In the genomic region with DNA sequence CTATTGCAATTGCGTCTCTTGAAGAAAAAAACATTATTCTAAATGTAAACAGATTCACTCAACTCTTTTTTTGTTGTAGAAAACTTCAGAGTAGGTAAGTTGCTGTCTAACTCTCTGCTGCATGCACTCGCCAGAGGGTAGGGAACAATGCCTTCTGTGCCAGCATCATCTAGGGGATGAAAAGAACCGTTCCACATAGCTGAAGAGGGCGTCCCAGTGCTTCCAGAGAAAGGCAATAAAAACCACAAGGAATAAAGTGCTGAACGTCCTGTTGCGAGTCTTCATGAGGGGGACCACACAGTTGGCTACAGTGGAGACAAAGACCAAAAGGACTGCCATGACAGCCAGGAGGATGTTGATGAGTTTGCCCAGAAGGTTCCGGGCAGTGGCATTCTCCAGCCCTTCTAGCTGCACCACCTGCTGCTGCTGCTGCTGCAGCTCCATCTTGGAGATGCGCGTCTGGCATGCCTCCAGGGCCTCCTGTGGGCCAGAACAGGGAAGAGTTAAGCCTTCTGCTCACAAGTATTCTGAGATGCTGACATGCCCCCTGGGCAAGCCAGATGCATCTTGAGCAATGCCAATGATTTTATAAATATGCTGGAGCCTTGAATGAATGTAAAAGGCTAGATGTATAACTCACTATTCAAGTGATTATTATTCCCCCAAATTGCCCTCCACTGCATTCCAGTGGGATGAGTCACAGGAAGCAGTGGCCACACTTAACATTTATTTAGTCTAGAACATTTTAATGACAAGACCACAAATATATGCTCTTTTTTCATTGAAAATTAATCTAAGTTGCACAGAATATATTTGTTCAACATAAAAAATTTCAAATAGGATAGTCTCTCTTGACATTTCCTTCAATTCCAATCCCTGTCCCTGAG, we compare ENCODE assay signal across 2 cellular contexts.
TF ChIP-seq lines count a peak whose summit lies in the region.

No MANE protein-coding gene starts in this region.

TF ChIP-seq in IMR-90, 13 proteins besides CTCF, POLR2A, EP300 and RAD21:
- TF ChIP-seq NFE2L2 (IDR thresholded peaks at IDR 0.05; ENCODE audit: low read depth, low read length), result no peak
- no peak for TF ChIP-seq MAZ (IDR thresholded peaks at IDR 0.05; ENCODE audit: borderline replicate concordance, low read depth, low read length)
- TF ChIP-seq, protein P1, sequence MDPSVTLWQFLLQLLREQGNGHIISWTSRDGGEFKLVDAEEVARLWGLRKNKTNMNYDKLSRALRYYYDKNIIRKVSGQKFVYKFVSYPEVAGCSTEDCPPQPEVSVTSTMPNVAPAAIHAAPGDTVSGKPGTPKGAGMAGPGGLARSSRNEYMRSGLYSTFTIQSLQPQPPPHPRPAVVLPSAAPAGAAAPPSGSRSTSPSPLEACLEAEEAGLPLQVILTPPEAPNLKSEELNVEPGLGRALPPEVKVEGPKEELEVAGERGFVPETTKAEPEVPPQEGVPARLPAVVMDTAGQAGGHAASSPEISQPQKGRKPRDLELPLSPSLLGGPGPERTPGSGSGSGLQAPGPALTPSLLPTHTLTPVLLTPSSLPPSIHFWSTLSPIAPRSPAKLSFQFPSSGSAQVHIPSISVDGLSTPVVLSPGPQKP (IDR thresholded peaks at IDR 0.05; ENCODE audit: borderline replicate concordance, low read depth, low read length), result no peak
- TF ChIP-seq FOS (IDR thresholded peaks at IDR 0.05; ENCODE audit: low read depth, low read length), result peak; percentile 84; the same call in 1 of the 2 replicates
- no peak for TF ChIP-seq USF2 (IDR thresholded peaks at IDR 0.05; ENCODE audit: low read depth, low read length)
- TF ChIP-seq RFX5 (IDR thresholded peaks at IDR 0.05; ENCODE audit: low read depth, low read length), result no peak
- no peak for TF ChIP-seq MXI1 (IDR thresholded peaks at IDR 0.05; ENCODE audit: borderline replicate concordance, low read depth, low read length)
- peak; percentile 66 for TF ChIP-seq CEBPB (IDR thresholded peaks at IDR 0.05; ENCODE audit: low read depth, low read length)
- TF ChIP-seq MAFK (IDR thresholded peaks at IDR 0.05; ENCODE audit: low read depth, low read length), result no peak
TF ChIP-seq in IMR-90: peak in this region for 2.

TF ChIP-seq in HepG2, 621 proteins besides CTCF, POLR2A, EP300 and RAD21:
- TF ChIP-seq JUNB (CRISPR knock-in tag; IDR thresholded peaks at IDR 0.05; ENCODE audit: borderline replicate concordance) (no peak), ZBTB38 (CRISPR knock-in tag; IDR thresholded peaks at IDR 0.05) (peak; percentile 63; the same call in 1 of the 2 replicates), IKZF5 (CRISPR knock-in tag; IDR thresholded peaks at IDR 0.05) (0 out of 2 replicates have a peak, but pooled peaks have one; percentile 48), HMG20A (CRISPR knock-in tag; IDR thresholded peaks at IDR 0.05; ENCODE audit: borderline replicate concordance) (0 out of 2 replicates have a peak, but pooled peaks have one; percentile 11), GABPA (IDR thresholded peaks at IDR 0.05; ENCODE audit: low read depth, low read length) (no peak), GABPA (CRISPR knock-in tag; IDR thresholded peaks at IDR 0.05; ENCODE audit: low read depth) (0 out of 2 replicates have a peak, but pooled peaks have one; percentile 15), KMT2A (CRISPR knock-in tag; IDR thresholded peaks at IDR 0.05) (no peak), SRSF1 (optimal IDR thresholded peaks at IDR 0.05; ENCODE audit: low read depth, low read length) (no peak), TEAD3 (CRISPR knock-in tag; optimal IDR thresholded peaks at IDR 0.05; ENCODE audit: borderline replicate concordance) (peak; percentile 34), ZZZ3 (CRISPR knock-in tag; IDR thresholded peaks at IDR 0.05; ENCODE audit: borderline replicate concordance) (no peak), BORCS8-MEF2B (CRISPR knock-in tag; IDR thresholded peaks at IDR 0.05) (no peak), RBAK (CRISPR knock-in tag; IDR thresholded peaks at IDR 0.05) (no peak), BRD4 (CRISPR knock-in tag; IDR thresholded peaks at IDR 0.05) (no peak), AGO2 (optimal IDR thresholded peaks at IDR 0.05; ENCODE audit: low read depth, low read length) (peak; percentile 36), ZNF501 (CRISPR knock-in tag; IDR thresholded peaks at IDR 0.05) (0 out of 2 replicates have a peak, but pooled peaks have one; percentile 54), ETV5 (CRISPR knock-in tag; IDR thresholded peaks at IDR 0.05; ENCODE audit: borderline replicate concordance) (peak; percentile 18; the same call in 1 of the 2 replicates), POLR2G (IDR thresholded peaks at IDR 0.05; ENCODE audit: low read depth, low read length) (peak; percentile 24; the same call in 1 of the 2 replicates), LCORL (IDR thresholded peaks at IDR 0.05) (no peak), LCORL (CRISPR knock-in tag; IDR thresholded peaks at IDR 0.05) (0 out of 2 replicates have a peak, but pooled peaks have one; percentile 16), ATAD3A (CRISPR knock-in tag; IDR thresholded peaks at IDR 0.05) (no peak), ZNF121 (CRISPR knock-in tag; IDR thresholded peaks at IDR 0.05) (no peak), RBFOX2 (IDR thresholded peaks at IDR 0.05; ENCODE audit: low read depth, low read length) (peak; percentile 59), ZFX (CRISPR knock-in tag; IDR thresholded peaks at IDR 0.05; ENCODE audit: low read depth) (0 out of 2 replicates have a peak, but pooled peaks have one; percentile 17), RFX5 (IDR thresholded peaks at IDR 0.05; ENCODE audit: low read depth, low read length) (no peak)
- TF ChIP-seq, protein P2, sequence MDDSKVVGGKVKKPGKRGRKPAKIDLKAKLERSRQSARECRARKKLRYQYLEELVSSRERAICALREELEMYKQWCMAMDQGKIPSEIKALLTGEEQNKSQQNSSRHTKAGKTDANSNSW (CRISPR knock-in tag; IDR thresholded peaks at IDR 0.05; ENCODE audit: borderline replicate concordance), result no peak
- TF ChIP-seq, protein P3, sequence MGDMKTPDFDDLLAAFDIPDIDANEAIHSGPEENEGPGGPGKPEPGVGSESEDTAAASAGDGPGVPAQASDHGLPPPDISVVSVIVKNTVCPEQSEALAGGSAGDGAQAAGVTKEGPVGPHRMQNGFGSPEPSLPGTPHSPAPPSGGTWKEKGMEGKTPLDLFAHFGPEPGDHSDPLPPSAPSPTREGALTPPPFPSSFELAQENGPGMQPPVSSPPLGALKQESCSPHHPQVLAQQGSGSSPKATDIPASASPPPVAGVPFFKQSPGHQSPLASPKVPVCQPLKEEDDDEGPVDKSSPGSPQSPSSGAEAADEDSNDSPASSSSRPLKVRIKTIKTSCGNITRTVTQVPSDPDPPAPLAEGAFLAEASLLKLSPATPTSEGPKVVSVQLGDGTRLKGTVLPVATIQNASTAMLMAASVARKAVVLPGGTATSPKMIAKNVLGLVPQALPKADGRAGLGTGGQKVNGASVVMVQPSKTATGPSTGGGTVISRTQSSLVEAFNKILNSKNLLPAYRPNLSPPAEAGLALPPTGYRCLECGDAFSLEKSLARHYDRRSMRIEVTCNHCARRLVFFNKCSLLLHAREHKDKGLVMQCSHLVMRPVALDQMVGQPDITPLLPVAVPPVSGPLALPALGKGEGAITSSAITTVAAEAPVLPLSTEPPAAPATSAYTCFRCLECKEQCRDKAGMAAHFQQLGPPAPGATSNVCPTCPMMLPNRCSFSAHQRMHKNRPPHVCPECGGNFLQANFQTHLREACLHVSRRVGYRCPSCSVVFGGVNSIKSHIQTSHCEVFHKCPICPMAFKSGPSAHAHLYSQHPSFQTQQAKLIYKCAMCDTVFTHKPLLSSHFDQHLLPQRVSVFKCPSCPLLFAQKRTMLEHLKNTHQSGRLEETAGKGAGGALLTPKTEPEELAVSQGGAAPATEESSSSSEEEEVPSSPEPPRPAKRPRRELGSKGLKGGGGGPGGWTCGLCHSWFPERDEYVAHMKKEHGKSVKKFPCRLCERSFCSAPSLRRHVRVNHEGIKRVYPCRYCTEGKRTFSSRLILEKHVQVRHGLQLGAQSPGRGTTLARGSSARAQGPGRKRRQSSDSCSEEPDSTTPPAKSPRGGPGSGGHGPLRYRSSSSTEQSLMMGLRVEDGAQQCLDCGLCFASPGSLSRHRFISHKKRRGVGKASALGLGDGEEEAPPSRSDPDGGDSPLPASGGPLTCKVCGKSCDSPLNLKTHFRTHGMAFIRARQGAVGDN (CRISPR knock-in tag; IDR thresholded peaks at IDR 0.05), result peak; percentile 79
